9 cellular contexts compared by ENCODE assay signal in the genomic region with DNA sequence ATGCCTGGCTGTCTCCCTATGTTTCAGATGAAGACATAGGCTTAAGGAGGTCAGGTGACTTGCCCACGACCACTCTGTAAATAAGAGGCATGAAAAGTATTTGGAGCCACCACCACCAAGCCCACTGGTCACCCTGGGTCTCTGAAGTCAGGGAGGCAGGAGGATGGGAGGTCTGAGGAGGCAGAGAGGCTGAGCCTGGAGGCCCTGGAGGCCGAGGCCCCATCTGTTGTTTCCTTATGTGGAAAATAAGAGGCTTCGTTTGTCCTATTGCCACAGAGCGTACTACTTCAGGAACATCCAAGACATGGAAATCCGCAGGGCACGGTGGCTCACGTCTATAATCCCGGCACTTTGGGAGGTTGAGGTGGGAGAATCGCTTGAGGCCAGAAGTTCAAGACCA. TPM values are rescaled to one million over a fixed set of nuclear protein-coding genes. Genes with fewer than 3 reads are reported as not detected.
"Had no signal": no experiment of that assay in that cellular context is flagged by ENCODE, and none has a peak within 500 bp of the region (broad histone marks: within the 10 kb centered on the region; RNA-seq: fewer than 3 reads in every experiment).

No MANE protein-coding gene starts in this region.

- H2AFZ ChIP-seq: GM23338 had no signal

- H3K4me3 ChIP-seq: GM23338 had no signal

- H3K9me3 Mint-ChIP-seq: GM23338 had no signal

- H3K4me3 Mint-ChIP-seq: GM23338, H9 had no signal

- FAIRE-seq: H1, H54 had no signal

- H3K4me2 ChIP-seq: GM23338 had no signal

- DNase-seq: H9, HCEC 1CT, IMR-90, KBM-7 had no signal

- H3K27ac Mint-ChIP-seq: GM23338, H9 had no signal

- H3K27ac ChIP-seq: HL-60 had no signal

- ATAC-seq: GM23338 had no signal

RNA-seq across cellular contexts. Expression of gene STH, which starts 4.8 kb away (rescaled TPM):
- total RNA-seq: GM23338, H1, H9, HT1080, IMR-90 had no signal
- polyA plus RNA-seq: H1, IMR-90 had no signal
